In the genomic region with DNA sequence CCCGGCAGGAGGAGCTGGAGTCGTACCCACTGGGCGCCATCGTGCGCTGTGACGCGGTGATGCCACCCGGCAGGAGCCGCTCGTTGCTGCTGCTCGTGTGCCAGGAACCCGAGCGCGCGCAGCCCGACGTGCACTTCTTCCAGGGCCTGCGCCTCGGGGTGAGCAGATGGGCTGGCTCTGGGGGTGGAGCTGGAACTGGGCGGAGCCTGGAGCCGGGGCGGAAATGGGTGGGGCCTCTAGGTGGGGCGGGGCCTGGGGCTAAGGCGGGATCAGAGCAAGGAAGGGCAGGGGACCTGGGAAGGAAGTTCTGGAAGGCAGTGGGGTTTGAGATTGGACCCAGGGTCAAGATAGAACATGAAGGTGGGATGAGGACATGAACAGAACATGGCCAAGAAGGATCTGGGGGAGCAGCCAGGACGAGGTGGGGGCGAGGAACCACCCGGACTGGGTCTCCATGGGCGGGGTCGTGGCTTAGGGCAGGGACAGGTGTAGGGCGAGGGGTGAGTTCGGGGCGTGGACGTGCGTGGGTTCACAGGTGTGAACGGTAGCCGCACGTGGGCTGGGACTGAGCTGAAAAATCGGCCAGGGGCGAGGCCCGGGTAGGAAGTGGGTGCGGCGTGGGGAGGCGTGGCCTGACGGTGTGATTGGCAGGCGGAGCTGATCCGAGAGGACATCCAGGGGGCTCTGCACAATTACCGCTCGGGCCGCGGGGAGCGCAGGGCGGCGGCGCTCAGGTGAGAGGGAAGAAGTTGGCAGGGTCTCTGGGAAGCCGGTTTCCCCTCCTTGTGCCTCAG, we compare ENCODE assay signal across 8 cellular contexts. TPM values are rescaled to one million over a fixed set of nuclear protein-coding genes. Genes with fewer than 3 reads are reported as not detected.
DNase-seq lines count a peak whose midpoint lies in the region; ATAC-seq and TF ChIP-seq lines count a peak whose summit lies in the region.

No MANE protein-coding gene starts in this region.

- peaks cover 20 to 82% (median 47%) of the 10 kb centered on the region in 5 donors for H3K27me3 Mint-ChIP-seq in naive thymus-derived CD8-positive, alpha-beta T cell

- peaks cover 0 to 7% (median 0%) of the 10 kb centered on the region in 9 donors for H3K9me3 Mint-ChIP-seq in naive thymus-derived CD8-positive, alpha-beta T cell

- POLR2A ChIA-PET in naive thymus-derived CD8-positive, alpha-beta T cell (lab: Charles Lee): interaction anchor here (0.5 to 1.0 kb wide), 3 partner anchors 13 to 37 kb away, joined by 3 to 7 read pairs (median 4); a partner anchor contains a TSS

- H3K4me1 ChIP-seq in BE2C: no peaks in the 10 kb centered on the region
- peaks cover 0 to 24% of the 10 kb centered on the region in 2 donors for H3K4me1 ChIP-seq in esophagus (ENCODE audit: control insufficient read depth in 2 of 2, insufficient read depth in 2 of 2, low read length in 1 of 2)
- H3K4me1 ChIP-seq in tibial artery: peaks cover 0 to 28% (median 19%) of the 10 kb centered on the region in 4 donors

- peak overlapping the region in 7 of 10 donors; percentile 6 to 84 (median 53) for H3K27ac Mint-ChIP-seq in naive thymus-derived CD8-positive, alpha-beta T cell

- H3K36me3 Mint-ChIP-seq in naive thymus-derived CD8-positive, alpha-beta T cell: peaks cover 0 to 8% (median 2%) of the 10 kb centered on the region in 3 donors

- H3K27me3 ChIP-seq in BE2C (peaks cover 59% of the 10 kb centered on the region), esophagus (ENCODE audit: control insufficient read depth in 1 of 2, insufficient read depth in 2 of 2, low read length in 2 of 2) (no peaks in the 10 kb centered on the region), tibial artery (peaks cover 21 to 89% of the 10 kb centered on the region in 2 donors)

- H3K4me3 Mint-ChIP-seq in naive thymus-derived CD8-positive, alpha-beta T cell: peak overlapping the region; percentile 75 to 89 (median 83)

- DNase-seq in BE2C: peak; percentile 93
- peak; percentile 84 for DNase-seq in NCI-H748 treated with DMSO at 0.1 percent for 48 hours (lab: John Stamatoyannopoulos, UW)
- peak; percentile 25 for DNase-seq in activated CD8-positive, alpha-beta memory T cell treated with anti-CD3 and anti-CD28 coated beads, Interleukin-2, amount 50 U/mL, for 24 hours (ENCODE audit: extremely low read depth)
- DNase-seq in naive thymus-derived CD8-positive, alpha-beta T cell: peak; percentile 27 to 76 (median 48)
- DNase-seq in tibial artery: no peak

- H3K9me3 ChIP-seq in BE2C (peaks cover 9% of the 10 kb centered on the region; the same call in 1 of the 2 replicates), esophagus (ENCODE audit: control insufficient read depth in 2 of 2, insufficient read depth in 1 of 2, low read depth in 1 of 2, low read length in 1 of 2) (peaks cover 0 to 15% of the 10 kb centered on the region in 2 donors), tibial artery (no peaks in the 10 kb centered on the region)

- peak overlapping the region; percentile 54 for H3K4me3 ChIP-seq in BE2C (ENCODE audit: low read depth, low read length)
- peak overlapping the region; percentile 48 to 66 for H3K4me3 ChIP-seq in esophagus (ENCODE audit: low read depth in 1 of 2, low read length in 2 of 2)
- peak overlapping the region; percentile 14 to 53 for H3K4me3 ChIP-seq in tibial artery

- no peaks in the 10 kb centered on the region for H3K36me3 ChIP-seq in BE2C
- H3K36me3 ChIP-seq in esophagus (ENCODE audit: control insufficient read depth in 2 of 2, insufficient read depth in 2 of 2, low read length in 1 of 2): peaks cover 0 to 2% of the 10 kb centered on the region in 2 donors
- H3K36me3 ChIP-seq in tibial artery: no peaks in the 10 kb centered on the region

- WGBS in esophagus, 2 donors: 5 to 7% methylated on average over 55 of the region's 55 CpGs

- TF ChIP-seq CTCF in BE2C (IDR thresholded peaks at IDR 0.05; ENCODE audit: low read depth, low read length): 0 out of 2 replicates have a peak, but pooled peaks have one; percentile 5
- no peak for TF ChIP-seq CTCF in tibial artery (IDR thresholded peaks at IDR 0.05)

- ATAC-seq in HG02678 (IDR thresholded peaks at IDR 0.05; ENCODE audit: unreplicated experiment) (peak; percentile 38), HG03460 (IDR thresholded peaks at IDR 0.05; ENCODE audit: unreplicated experiment) (no peak)
- ATAC-seq in naive thymus-derived CD8-positive, alpha-beta T cell: peak; percentile 33 to 64

- intact Hi-C loops in tibial artery (cut with DNase I; ENCODE audit: low total_unique reads): no loop called here

- peaks cover 20 to 35% (median 25%) of the 10 kb centered on the region in 4 donors for H3K4me1 Mint-ChIP-seq in naive thymus-derived CD8-positive, alpha-beta T cell

- peak overlapping the region; percentile 69 to 82 for H3K27ac ChIP-seq in esophagus (ENCODE audit: low read depth in 2 of 2, low read length in 1 of 2)
- H3K27ac ChIP-seq in tibial artery: no peak overlapping the region

RNA-seq across cellular contexts. Expression of a gene that starts 4.6 kb away (rescaled TPM):
- not detected for polyA plus RNA-seq in BE2C (2012; ENCODE audit: insufficient read depth, insufficient read length, low read depth)
- 1,000 to 10,000 TPM in 1 of 2 donors, 100 to 1,000 TPM in 1; 578 to 1,427 TPM for polyA plus RNA-seq in esophagus
- total RNA-seq in naive thymus-derived CD8-positive, alpha-beta T cell: under 1 TPM in 1 of 2 experiments, not detected in 1; 0.39 TPM
- 1 to 10 TPM in 1 of 3 donors, under 1 TPM in 2; 0.81 to 2.1 (median 0.85) TPM for polyA plus RNA-seq in naive thymus-derived CD8-positive, alpha-beta T cell

RNA-seq across cellular contexts. Expression of a gene that starts 17.4 kb away (rescaled TPM):
- 19.7 TPM for polyA plus RNA-seq in BE2C (2012; ENCODE audit: insufficient read depth, insufficient read length, low read depth)
- polyA plus RNA-seq in esophagus: 10 to 100 TPM; 32.5 to 60.6 TPM
- total RNA-seq in naive thymus-derived CD8-positive, alpha-beta T cell: 10 to 100 TPM; 24.3 to 26.1 TPM
- 10 to 100 TPM in 1 of 3 donors, 1 to 10 TPM in 2; 4.3 to 18.0 (median 5.3) TPM for polyA plus RNA-seq in naive thymus-derived CD8-positive, alpha-beta T cell

RNA-seq across cellular contexts. Expression of a gene that starts 37.1 kb away (rescaled TPM):
- 75.9 TPM for polyA plus RNA-seq in BE2C (2012; ENCODE audit: insufficient read depth, insufficient read length, low read depth)
- polyA plus RNA-seq in esophagus: 100 to 1,000 TPM in 1 of 2 donors, 10 to 100 TPM in 1; 77.7 to 100 TPM
- total RNA-seq in naive thymus-derived CD8-positive, alpha-beta T cell: 100 to 1,000 TPM; 140 to 141 TPM
- polyA plus RNA-seq in naive thymus-derived CD8-positive, alpha-beta T cell: 1 to 10 TPM; 2.7 to 6.2 (median 3.9) TPM

RNA-seq across cellular contexts. Expression of a gene that starts 42.3 kb away (rescaled TPM):
- polyA plus RNA-seq in BE2C (2012; ENCODE audit: insufficient read depth, insufficient read length, low read depth): not detected
- polyA plus RNA-seq in esophagus: 1 to 10 TPM in 1 of 2 donors, under 1 TPM in 1; 0.45 to 1.6 TPM
- under 1 TPM; 0.31 to 0.69 TPM for total RNA-seq in naive thymus-derived CD8-positive, alpha-beta T cell
- polyA plus RNA-seq in naive thymus-derived CD8-positive, alpha-beta T cell: under 1 TPM in 1 of 3 donors, not detected in 2; 0.08 TPM

Comparison
In these comparisons a context has a peak if more than half of its experiments do, and no peak if none do; other contexts are left out.
1. DNase-seq: peak in BE2C (single experiment), NCI-H748 treated with DMSO at 0.1 percent for 48 hours (single experiment), activated CD8-positive, alpha-beta memory T cell treated with anti-CD3 and anti-CD28 coated beads, Interleukin-2, amount 50 U/mL, for 24 hours (single experiment) and naive thymus-derived CD8-positive, alpha-beta T cell (10 of 10); none in tibial artery (0 of 2).
2. H3K27ac ChIP-seq: peak in esophagus (2 of 2); none in tibial artery (0 of 2).
3. RNA of a gene that starts 4.6 kb away (polyA plus RNA-seq): 578 to 1,427 TPM in esophagus; 0.81 to 2.1 TPM in naive thymus-derived CD8-positive, alpha-beta T cell; every median in the first group is over 100 times any median in the second.
4. RNA of a gene that starts 37.1 kb away (polyA plus RNA-seq): 77.7 to 100 TPM in esophagus; 2.7 to 6.2 TPM in naive thymus-derived CD8-positive, alpha-beta T cell; every median in the first group is over 10 times any median in the second.
5. Peak in every context shown above with its lines, with median percentiles within 50 percentile points of each other: H3K4me3 ChIP-seq.